Comparison of ENCODE assay signal across 30 cellular contexts in genomic region chr13:19072543-19072942, GRCh38.
"Had no signal": no experiment of that assay in that cellular context is flagged by ENCODE, and none has a peak within 500 bp of the region (broad histone marks: within the 10 kb centered on the region; RNA-seq: fewer than 3 reads in every experiment).

No MANE protein-coding gene starts in this region.

- H3K36me3 ChIP-seq: left lung, neural progenitor cell, neutrophil, ovary, prostate gland, stomach, thyroid gland, transverse colon, upper lobe of left lung, uterus had no signal

- DNase-seq: hippocampal formation; kidney; left colon; left lung; mesendoderm; naive B cell; natural killer cell; nephron progenitor cell; occipital lobe; ovary; retina; right cardiac atrium; stimulated activated CD4-positive, alpha-beta T cell treated with anti-CD3 and anti-CD28 coated beads, Interleukin-12 subunit alpha, Interleukin-12 subunit beta, amount 100 ng/mL, for 4 hours; stimulated activated CD4-positive, alpha-beta T cell treated with anti-CD3 and anti-CD28 coated beads, Interleukin-15, amount 100 ng/mL, for 24 hours; stimulated activated CD4-positive, alpha-beta T cell treated with anti-CD3 and anti-CD28 coated beads, Interleukin-2, amount 100 ng/mL, for 24 hours; stimulated activated CD4-positive, alpha-beta T cell treated with anti-CD3 and anti-CD28 coated beads, Interleukin-4, amount 100 ng/mL, for 1 hour; stimulated activated naive B cell treated with anti-CD40 and anti-IgM and Interleukin-4, amounts not matched to agents 10 μg/mL and 1 μg/mL and 100 μg/mL, for 72 hours; stimulated activated naive CD8-positive, alpha-beta T cell treated with anti-CD3 and anti-CD28 coated beads, Interleukin-15, Interleukin-2, amounts not matched to agents 100 U/mL and 50 U/mL, for 24 hours; stomach; testis; thyroid gland; transverse colon; upper lobe of left lung; uterus had no signal

- ATAC-seq: left colon; left lung; natural killer cell; right cardiac atrium; sciatic nerve; stimulated activated naive B cell treated with anti-CD40 and anti-IgM and Interleukin-4, amounts not matched to agents 10 μg/mL and 1 μg/mL and 100 μg/mL, for 72 hours; stimulated activated naive CD8-positive, alpha-beta T cell treated with anti-CD3 and anti-CD28 coated beads, Interleukin-15, Interleukin-2, amounts not matched to agents 100 U/mL and 50 U/mL, for 24 hours had no signal

- H3K27me3 ChIP-seq: left lung, neural progenitor cell, neutrophil, ovary, stomach, testis, thyroid gland, transverse colon, upper lobe of left lung, uterus had no signal

- H3K9me3 ChIP-seq: neutrophil, ovary, prostate gland, testis, thyroid gland, transverse colon, uterus had no signal

- H3K27ac ChIP-seq: left lung, neural progenitor cell, neutrophil, ovary, prostate gland, skin epidermis, stomach, testis, thyroid gland, transverse colon, upper lobe of left lung, uterus had no signal

- H3K4me1 ChIP-seq: left lung, neural progenitor cell, prostate gland, stomach, testis, thyroid gland, transverse colon, upper lobe of left lung, uterus had no signal

- H3K4me3 ChIP-seq: left lung, lung, neural progenitor cell, ovary, prostate gland, skin epidermis, stomach, testis, thyroid gland, transverse colon, upper lobe of left lung, uterus had no signal
